In the genomic region with DNA sequence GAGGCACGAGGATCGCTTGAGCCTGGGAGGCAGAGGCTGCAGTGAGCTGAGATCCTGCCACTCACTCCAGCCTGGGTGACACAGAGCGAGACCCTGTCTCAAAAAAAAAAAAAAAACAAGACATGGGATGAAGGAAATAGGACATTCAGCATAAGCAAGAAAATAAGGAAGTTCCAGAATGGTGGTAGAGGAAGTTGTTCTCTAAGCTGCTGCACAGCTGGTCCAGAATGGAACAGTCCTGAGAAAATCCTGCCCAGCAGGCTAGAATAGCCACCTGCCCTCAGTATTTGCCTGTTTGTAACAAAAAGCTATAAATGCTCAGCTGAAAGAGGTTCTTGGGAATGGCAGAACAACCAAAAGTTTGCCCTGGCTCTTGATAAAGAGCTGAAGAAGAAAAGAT, we compare ENCODE assay signal across 22 cellular contexts.
"Had no signal": no experiment of that assay in that cellular context is flagged by ENCODE, and none has a peak within 500 bp of the region (broad histone marks: within the 10 kb centered on the region; RNA-seq: fewer than 3 reads in every experiment).

No MANE protein-coding gene starts in this region.

- ATAC-seq: activated naive CD8-positive, alpha-beta T cell treated with anti-CD3 and anti-CD28 coated beads, Interleukin-2, amount 50 U/mL, for 24 hours; activated T-cell treated with anti-CD3 and anti-CD28 coated beads, Interleukin-2, amount 50 U/mL, for 72 hours; gastroesophageal sphincter; natural killer cell; stimulated activated naive B cell treated with anti-CD40 and anti-IgM and Interleukin-4, amounts not matched to agents 10 μg/mL and 1 μg/mL and 100 μg/mL, for 72 hours had no signal

- H3K4me3 ChIP-seq: cardiac muscle cell, gastroesophageal sphincter, left ventricle myocardium inferior, testis, upper lobe of left lung had no signal

- H3K36me3 ChIP-seq: cardiac muscle cell, gastroesophageal sphincter, left ventricle myocardium inferior, upper lobe of left lung had no signal

- DNase-seq: activated CD4-positive, alpha-beta memory T cell treated with anti-CD3 and anti-CD28 coated beads for 36 hours; activated CD4-positive, alpha-beta T cell treated with anti-CD3 and anti-CD28 coated beads for 48 hours; activated effector memory CD4-positive, alpha-beta T cell treated with Interleukin-2 at 50 U/mL for 16 hours; activated naive CD4-positive, alpha-beta T cell treated with anti-CD3 and anti-CD28 coated beads, Interleukin-2, amount 50 U/mL, for 16 hours; activated naive CD8-positive, alpha-beta T cell treated with anti-CD3 and anti-CD28 coated beads, Interleukin-2, amount 50 U/mL, for 24 hours; activated T-cell treated with anti-CD3 and anti-CD28 coated beads, Interleukin-2, amount 50 U/mL, for 72 hours; cortex of kidney; head of caudate nucleus; hypothalamus; left ventricle myocardium inferior; mammary epithelial cell; natural killer cell; retina; stimulated activated CD4-positive, alpha-beta T cell treated with anti-CD3 and anti-CD28 coated beads, Interleukin-2, amount 100 ng/mL, for 48 hours; stimulated activated CD8-positive, alpha-beta memory T cell treated with anti-CD3 and anti-CD28 coated beads, Interleukin-4, amount 100 ng/mL, for 48 hours; stimulated activated naive B cell treated with anti-CD40 and anti-IgM and Interleukin-4, amounts not matched to agents 10 μg/mL and 1 μg/mL and 100 μg/mL, for 72 hours; T-helper 9 cell; testis; upper lobe of left lung had no signal

- H3K27me3 ChIP-seq: testis had no signal

- H3K27ac ChIP-seq: cardiac muscle cell, epithelial cell of prostate, gastroesophageal sphincter, left ventricle myocardium inferior, testis, upper lobe of left lung had no signal

- H3K9me3 ChIP-seq: gastroesophageal sphincter, left ventricle myocardium inferior, testis, upper lobe of left lung had no signal
